17 cellular contexts compared by ENCODE assay signal in the genomic region with DNA sequence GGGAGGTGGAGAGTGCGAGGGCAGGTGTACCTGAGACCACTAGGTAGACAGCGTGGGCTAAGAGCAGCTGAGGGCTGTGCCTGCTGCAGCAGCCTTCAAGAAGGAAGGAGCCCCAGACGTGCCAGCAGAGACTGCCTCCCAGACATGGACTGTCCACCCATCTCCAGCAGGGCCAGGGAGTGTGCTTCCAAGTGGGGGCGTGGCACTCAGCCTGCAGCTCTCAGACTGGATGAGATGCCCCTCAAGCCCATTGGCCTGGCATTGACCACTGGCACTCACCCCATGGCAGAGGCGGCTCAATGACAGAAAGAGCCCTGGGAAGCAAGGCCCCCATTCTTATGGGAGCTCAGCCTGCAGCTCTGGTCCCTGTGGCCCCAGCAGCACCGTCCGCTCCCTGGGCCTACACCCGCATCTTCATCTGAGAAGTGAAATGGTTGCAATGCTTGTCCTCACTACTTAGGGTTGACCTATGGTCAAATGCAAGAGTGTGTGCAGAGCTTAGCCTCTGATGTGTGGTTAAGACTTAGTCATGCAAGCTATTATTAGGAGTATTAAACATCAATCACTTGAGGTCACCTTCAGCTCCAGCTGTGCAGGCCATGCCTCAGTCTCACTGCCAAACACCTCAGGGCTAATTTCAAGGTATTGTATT.
DNase-seq lines count a peak whose midpoint lies in the region; ATAC-seq and TF ChIP-seq lines count a peak whose summit lies in the region.
"Had no signal": no experiment of that assay in that cellular context is flagged by ENCODE, and none has a peak within 500 bp of the region (broad histone marks: within the 10 kb centered on the region; RNA-seq: fewer than 3 reads in every experiment).

No MANE protein-coding gene starts in this region.

- H3K9ac ChIP-seq in PC-3 (ENCODE audit: low read length) = no peak overlapping the region

- ATAC-seq in PC-3 (no peak), esophagus mucosa (peak; percentile 81)
- ATAC-seq in activated CD4-positive, alpha-beta T cell treated with anti-CD3 and anti-CD28 coated beads for 36 hours = no peak
- ATAC-seq: activated T-cell treated with anti-CD3 and anti-CD28 coated beads, Interleukin-2, amount 50 U/mL, for 72 hours; Panc1; pancreas had no signal

- H3K36me3 ChIP-seq in H7 (replicated peaks; ENCODE audit: control insufficient read depth, insufficient read depth, low read length) (no peaks in the 10 kb centered on the region), PC-3 (ENCODE audit: low read depth, low read length) (no peaks in the 10 kb centered on the region), ovary (no peaks in the 10 kb centered on the region)
- H3K36me3 ChIP-seq: pancreas had no signal

- no peaks in the 10 kb centered on the region for H3F3A ChIP-seq in PC-3 (ENCODE audit: low read length, unreplicated experiment)

- no peaks in the 10 kb centered on the region for H3K4me1 Mint-ChIP-seq in activated CD4-positive, alpha-beta T cell treated with anti-CD3 and anti-CD28 coated beads for 36 hours
- H3K4me1 Mint-ChIP-seq: memory B cell had no signal

- no peak overlapping the region for H3K27ac Mint-ChIP-seq in activated CD4-positive, alpha-beta T cell treated with anti-CD3 and anti-CD28 coated beads for 36 hours
- H3K27ac Mint-ChIP-seq: activated T-cell treated with anti-CD3 and anti-CD28 coated beads, Interleukin-2, amount 50 U/mL, for 72 hours; dendritic cell treated with granulocyte-macrophage colony-stimulating factor and Interleukin-4, amounts not matched to agents 40 ng/mL and 50 ng/mL, for 4 days; memory B cell had no signal

- no peaks in the 10 kb centered on the region for H4K20me1 ChIP-seq in PC-3 (ENCODE audit: low read length)

- no peaks in the 10 kb centered on the region for H3K9me2 ChIP-seq in PC-3 (replicated peaks; ENCODE audit: low read length)

- no peaks in the 10 kb centered on the region for H3K27me3 ChIP-seq in H7 (ENCODE audit: control insufficient read depth, insufficient read depth, low read length)
- H3K27me3 ChIP-seq in PC-3 (ENCODE audit: low read length) = 0 out of 2 replicates have a peak, but pooled peaks cover 8% of the 10 kb centered on the region
- H3K27me3 ChIP-seq in ovary = no peaks in the 10 kb centered on the region
- H3K27me3 ChIP-seq: pancreas had no signal

- no peak overlapping the region for H3K27ac ChIP-seq in PC-3 (ENCODE audit: low read length)
- H3K27ac ChIP-seq in ovary = no peak overlapping the region
- H3K27ac ChIP-seq: pancreas had no signal

- intact Hi-C loops in PC-3 (cut with micrococcal nuclease) (no loop called here), ovary (cut with DNase I) (no loop called here)
- intact Hi-C loops in activated CD4-positive, alpha-beta T cell treated with anti-CD3 and anti-CD28 coated beads for 36 hours (cut with DNase I, micrococcal nuclease) = no loop called here

- 90 to 93% (median 91%) methylated on average over 8 of the region's 8 CpGs for WGBS in ovary, 3 donors

- no peak overlapping the region for H3K4me3 Mint-ChIP-seq in activated CD4-positive, alpha-beta T cell treated with anti-CD3 and anti-CD28 coated beads for 36 hours
- H3K4me3 Mint-ChIP-seq: activated T-cell treated with anti-CD3 and anti-CD28 coated beads, Interleukin-2, amount 50 U/mL, for 72 hours; dendritic cell treated with granulocyte-macrophage colony-stimulating factor and Interleukin-4, amounts not matched to agents 40 ng/mL and 50 ng/mL, for 4 days; memory B cell had no signal

- POLR2A ChIA-PET in PC-3 (lab: Charles Lee; ENCODE audit: unreplicated experiment) = no interaction called here
- POLR2A ChIA-PET in activated CD4-positive, alpha-beta T cell treated with anti-CD3 and anti-CD28 coated beads for 36 hours (lab: Charles Lee) = no interaction called here

- no TSS peak for BruUV-seq in PC-3 (replicated peaks; lab: Mats Ljungman, UMichigan)

- TF ChIP-seq CTCF in PC-3 (conservative IDR thresholded peaks at IDR 0.05; ENCODE audit: low read depth, low read length) (no peak), ovary (IDR thresholded peaks at IDR 0.05) (no peak)

- TF ChIP-seq POLR2A in ovary (IDR thresholded peaks at IDR 0.05) = no peak

- H3K4me3 ChIP-seq in H7 (ENCODE audit: insufficient read depth, low read depth, low read length) = no peak overlapping the region
- no peak overlapping the region for H3K4me3 ChIP-seq in PC-3 (ENCODE audit: low read length)
- H3K4me3 ChIP-seq in ovary = no peak overlapping the region
- H3K4me3 ChIP-seq: pancreas had no signal

- no peaks in the 10 kb centered on the region for H3K27me3 Mint-ChIP-seq in activated CD4-positive, alpha-beta T cell treated with anti-CD3 and anti-CD28 coated beads for 36 hours

- no peaks in the 10 kb centered on the region for H3K36me3 Mint-ChIP-seq in activated CD4-positive, alpha-beta T cell treated with anti-CD3 and anti-CD28 coated beads for 36 hours (ENCODE audit: low read depth)
- H3K36me3 Mint-ChIP-seq: memory B cell had no signal

- CTCF ChIA-PET in PC-3 (lab: Charles Lee) = no interaction called here
- CTCF ChIA-PET in activated CD4-positive, alpha-beta T cell treated with anti-CD3 and anti-CD28 coated beads for 36 hours (lab: Charles Lee) = no interaction called here

- H3K9me3 ChIP-seq in PC-3 (ENCODE audit: low read length) (no peaks in the 10 kb centered on the region), ovary (no peaks in the 10 kb centered on the region)
- H3K9me3 ChIP-seq: pancreas had no signal

- H3K4me1 ChIP-seq in PC-3 (ENCODE audit: insufficient read depth, low read length) (no peaks in the 10 kb centered on the region), ovary (ENCODE audit: insufficient read depth) (peaks cover 7% of the 10 kb centered on the region)
- H3K4me1 ChIP-seq: pancreas had no signal

- no peaks in the 10 kb centered on the region for H3K79me2 ChIP-seq in PC-3 (ENCODE audit: low read length)

- no peak overlapping the region for H3K4me2 ChIP-seq in PC-3 (ENCODE audit: low read length)

- peak; percentile 18 for DNase-seq in H7
- DNase-seq in PC-3 = peak; percentile 19
- peak in 3 of 5 donors; percentile 2 to 27 (median 9) for DNase-seq in ovary
- no peak for DNase-seq in activated CD4-positive, alpha-beta T cell treated with anti-CD3 and anti-CD28 coated beads for 36 hours
- DNase-seq in NCI-H82 treated with DMSO at 0.1 percent for 48 hours (lab: John Stamatoyannopoulos, UW; ENCODE audit: unreplicated experiment) = no peak
- no peak for DNase-seq in EL
- DNase-seq in amygdala (lab: John Stamatoyannopoulos, UW) = no peak
- DNase-seq: activated CD4-positive, alpha-beta T cell treated with anti-CD3 and anti-CD28 coated beads for 1 hour; activated T-cell treated with anti-CD3 and anti-CD28 coated beads, Interleukin-2, amount 50 U/mL, for 72 hours; NCI-H1436 treated with DMSO at 0.1 percent for 48 hours; NCI-H510A; T-helper 1 cell had no signal

- TF ChIP-seq EP300 in ovary (IDR thresholded peaks at IDR 0.05) = no peak

- H2AFZ ChIP-seq in PC-3 (ENCODE audit: low read length) = no peak overlapping the region

- H3K9me3 Mint-ChIP-seq in activated CD4-positive, alpha-beta T cell treated with anti-CD3 and anti-CD28 coated beads for 36 hours (ENCODE audit: low read depth) = no peaks in the 10 kb centered on the region
- H3K9me3 Mint-ChIP-seq: activated T-cell treated with anti-CD3 and anti-CD28 coated beads, Interleukin-2, amount 50 U/mL, for 72 hours; dendritic cell treated with granulocyte-macrophage colony-stimulating factor and Interleukin-4, amounts not matched to agents 40 ng/mL and 50 ng/mL, for 4 days; memory B cell had no signal

Comparison
In these comparisons a context has a peak if more than half of its experiments do, and no peak if none do; other contexts are left out.
1. DNase-seq: peak in H7 (single experiment), PC-3 (single experiment) and ovary (3 of 5); none in activated CD4-positive, alpha-beta T cell treated with anti-CD3 and anti-CD28 coated beads for 36 hours (single experiment), NCI-H82 treated with DMSO at 0.1 percent for 48 hours (single experiment), EL (single experiment) and amygdala (0 of 56).